1 cellular context compared by ENCODE assay signal in the genomic region with DNA sequence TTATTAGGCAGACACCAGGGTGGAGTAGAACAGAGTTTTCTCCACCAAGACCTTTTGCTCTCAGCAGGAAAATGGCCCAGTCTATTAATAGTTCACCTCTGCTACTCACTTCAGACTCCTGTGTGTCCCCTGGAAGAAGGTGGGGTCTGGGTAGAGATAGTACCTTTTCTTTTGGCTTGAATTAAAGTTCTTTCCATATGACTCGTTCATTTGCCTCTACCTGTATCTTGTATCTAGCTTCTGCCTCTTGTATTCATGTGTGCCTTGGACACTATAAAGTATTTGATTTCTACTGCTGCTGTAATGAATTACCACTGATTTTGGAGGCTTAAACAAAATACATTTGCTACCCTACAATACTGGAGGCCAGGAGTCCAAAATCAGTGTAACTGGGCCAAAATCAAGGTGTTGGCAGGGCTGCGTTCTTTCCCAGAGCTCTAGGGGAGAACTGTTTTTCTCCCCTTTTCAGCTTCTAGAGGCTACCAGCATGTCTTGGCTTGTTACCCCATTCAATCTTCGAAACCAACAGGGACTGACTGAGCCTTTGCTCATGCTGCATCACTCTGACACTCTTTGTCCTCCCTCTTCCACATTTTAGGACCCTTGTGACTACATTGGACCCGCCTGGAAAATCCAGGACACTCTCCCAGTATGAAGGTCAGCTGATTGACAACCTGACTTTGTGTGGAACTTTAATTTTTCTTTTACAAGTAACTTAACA.
TF ChIP-seq lines count a peak whose summit lies in the region.

No MANE protein-coding gene starts in this region.

TF ChIP-seq in GM23338, 12 proteins besides CTCF, POLR2A, EP300 and RAD21 (continued from another document):
- TF ChIP-seq ZNF462 (CRISPR knock-in tag; IDR thresholded peaks at IDR 0.05) = no peak
- no peak for TF ChIP-seq EZH2phosphoT487 (IDR thresholded peaks at IDR 0.05; ENCODE audit: unreplicated experiment)
- TF ChIP-seq EZH2 (IDR thresholded peaks at IDR 0.05; ENCODE audit: low read depth, unreplicated experiment) = no peak
- no peak for TF ChIP-seq POLR2AphosphoS5 (IDR thresholded peaks at IDR 0.05; ENCODE audit: low read depth)
- no peak for TF ChIP-seq JUNB (IDR thresholded peaks at IDR 0.05; ENCODE audit: unreplicated experiment)
- no peak for TF ChIP-seq STAT1 (IDR thresholded peaks at IDR 0.05; ENCODE audit: unreplicated experiment)
- TF ChIP-seq, protein P1, sequence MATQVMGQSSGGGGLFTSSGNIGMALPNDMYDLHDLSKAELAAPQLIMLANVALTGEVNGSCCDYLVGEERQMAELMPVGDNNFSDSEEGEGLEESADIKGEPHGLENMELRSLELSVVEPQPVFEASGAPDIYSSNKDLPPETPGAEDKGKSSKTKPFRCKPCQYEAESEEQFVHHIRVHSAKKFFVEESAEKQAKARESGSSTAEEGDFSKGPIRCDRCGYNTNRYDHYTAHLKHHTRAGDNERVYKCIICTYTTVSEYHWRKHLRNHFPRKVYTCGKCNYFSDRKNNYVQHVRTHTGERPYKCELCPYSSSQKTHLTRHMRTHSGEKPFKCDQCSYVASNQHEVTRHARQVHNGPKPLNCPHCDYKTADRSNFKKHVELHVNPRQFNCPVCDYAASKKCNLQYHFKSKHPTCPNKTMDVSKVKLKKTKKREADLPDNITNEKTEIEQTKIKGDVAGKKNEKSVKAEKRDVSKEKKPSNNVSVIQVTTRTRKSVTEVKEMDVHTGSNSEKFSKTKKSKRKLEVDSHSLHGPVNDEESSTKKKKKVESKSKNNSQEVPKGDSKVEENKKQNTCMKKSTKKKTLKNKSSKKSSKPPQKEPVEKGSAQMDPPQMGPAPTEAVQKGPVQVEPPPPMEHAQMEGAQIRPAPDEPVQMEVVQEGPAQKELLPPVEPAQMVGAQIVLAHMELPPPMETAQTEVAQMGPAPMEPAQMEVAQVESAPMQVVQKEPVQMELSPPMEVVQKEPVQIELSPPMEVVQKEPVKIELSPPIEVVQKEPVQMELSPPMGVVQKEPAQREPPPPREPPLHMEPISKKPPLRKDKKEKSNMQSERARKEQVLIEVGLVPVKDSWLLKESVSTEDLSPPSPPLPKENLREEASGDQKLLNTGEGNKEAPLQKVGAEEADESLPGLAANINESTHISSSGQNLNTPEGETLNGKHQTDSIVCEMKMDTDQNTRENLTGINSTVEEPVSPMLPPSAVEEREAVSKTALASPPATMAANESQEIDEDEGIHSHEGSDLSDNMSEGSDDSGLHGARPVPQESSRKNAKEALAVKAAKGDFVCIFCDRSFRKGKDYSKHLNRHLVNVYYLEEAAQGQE (IDR thresholded peaks at IDR 0.05; ENCODE audit: unreplicated experiment) = no peak
- TF ChIP-seq ETS1 (IDR thresholded peaks at IDR 0.05) = no peak
- TF ChIP-seq NANOG (IDR thresholded peaks at IDR 0.05; ENCODE audit: borderline replicate concordance) = no peak
